Comparison of ENCODE assay signal across 34 cellular contexts in genomic region chrX:142201113-142201512, GRCh38. TPM values are rescaled to one million over a fixed set of nuclear protein-coding genes. Genes with fewer than 3 reads are reported as not detected.
"Had no signal": no experiment of that assay in that cellular context is flagged by ENCODE, and none has a peak within 500 bp of the region (broad histone marks: within the 10 kb centered on the region; RNA-seq: fewer than 3 reads in every experiment).

No MANE protein-coding gene starts in this region.

- H3K27me3 Mint-ChIP-seq: memory B cell; naive thymus-derived CD4-positive, alpha-beta T cell; natural killer cell treated with Interleukin-12 subunit alpha and Interleukin-12 subunit beta and Interleukin-15 and Interleukin-18, amount 100 ng/mL, for 72 hours; stimulated activated naive CD8-positive, alpha-beta T cell treated with anti-CD3 and anti-CD28 coated beads, Interleukin-15, Interleukin-2, amounts not matched to agents 100 ng/mL and 50 ng/mL, for 24 hours had no signal

- H3K4me3 Mint-ChIP-seq: immature natural killer cell; memory B cell; naive thymus-derived CD4-positive, alpha-beta T cell; natural killer cell treated with Interleukin-12 subunit alpha and Interleukin-12 subunit beta and Interleukin-15 and Interleukin-18, amount 100 ng/mL, for 72 hours; stimulated activated effector memory CD8-positive, alpha-beta T cell treated with anti-CD3 and anti-CD28 coated beads, Interleukin-12 subunit alpha, Interleukin-12 subunit beta, amount 100 ng/mL, for 72 hours; stimulated activated naive CD8-positive, alpha-beta T cell treated with anti-CD3 and anti-CD28 coated beads, Interleukin-15, Interleukin-2, amounts not matched to agents 100 ng/mL and 50 ng/mL, for 24 hours had no signal

- H3K9me3 ChIP-seq: left ventricle myocardium inferior, mucosa of descending colon, ovary, prostate gland, sigmoid colon, suprapubic skin, thoracic aorta, tibial artery, upper lobe of right lung had no signal

- H3K36me3 Mint-ChIP-seq: immature natural killer cell; memory B cell; naive thymus-derived CD4-positive, alpha-beta T cell; stimulated activated effector memory CD8-positive, alpha-beta T cell treated with anti-CD3 and anti-CD28 coated beads, Interleukin-12 subunit alpha, Interleukin-12 subunit beta, amount 100 ng/mL, for 72 hours had no signal

- DNase-seq: hypothalamus; immature natural killer cell; islet precursor cell; left ventricle myocardium inferior; midbrain; mucosa of descending colon; naive thymus-derived CD4-positive, alpha-beta T cell; ovary; retina; right cardiac atrium; sigmoid colon; small intestine; spleen; stimulated activated CD4-positive, alpha-beta T cell treated with anti-CD3 and anti-CD28 coated beads, Interleukin-4, amount 100 ng/mL, for 24 hours; stimulated activated naive CD4-positive, alpha-beta T cell; tibial artery; trophoblast cell; upper lobe of right lung had no signal

- H3K27me3 ChIP-seq: ovary, sigmoid colon, spleen, suprapubic skin, tibial artery, upper lobe of right lung had no signal

- H3K27ac Mint-ChIP-seq: immature natural killer cell; memory B cell; naive thymus-derived CD4-positive, alpha-beta T cell; natural killer cell treated with Interleukin-12 subunit alpha and Interleukin-12 subunit beta and Interleukin-15 and Interleukin-18, amount 100 ng/mL, for 72 hours; stimulated activated effector memory CD8-positive, alpha-beta T cell treated with anti-CD3 and anti-CD28 coated beads, Interleukin-12 subunit alpha, Interleukin-12 subunit beta, amount 100 ng/mL, for 72 hours; stimulated activated naive CD8-positive, alpha-beta T cell treated with anti-CD3 and anti-CD28 coated beads, Interleukin-15, Interleukin-2, amounts not matched to agents 100 ng/mL and 50 ng/mL, for 24 hours had no signal

- H3K4me1 ChIP-seq: left ventricle myocardium inferior, prostate gland, sigmoid colon, spleen, suprapubic skin, tibial artery, upper lobe of right lung had no signal

- FAIRE-seq: small intestine, urothelium cell line had no signal

- H3K4me1 Mint-ChIP-seq: immature natural killer cell; memory B cell; naive thymus-derived CD4-positive, alpha-beta T cell; stimulated activated effector memory CD8-positive, alpha-beta T cell treated with anti-CD3 and anti-CD28 coated beads, Interleukin-12 subunit alpha, Interleukin-12 subunit beta, amount 100 ng/mL, for 72 hours had no signal

- H3K27ac ChIP-seq: left ventricle myocardium inferior, ovary, prostate gland, sigmoid colon, spleen, suprapubic skin, thoracic aorta, tibial artery, upper lobe of right lung had no signal

- H3K36me3 ChIP-seq: left ventricle myocardium inferior, ovary, prostate gland, sigmoid colon, spleen, suprapubic skin, thoracic aorta, tibial artery, upper lobe of right lung had no signal

- H3K4me3 ChIP-seq: left ventricle myocardium inferior, lung, mucosa of descending colon, ovary, prostate gland, sigmoid colon, spleen, suprapubic skin, thoracic aorta, tibial artery, upper lobe of right lung had no signal

- H3K9me3 Mint-ChIP-seq: memory B cell; stimulated activated naive CD8-positive, alpha-beta T cell treated with anti-CD3 and anti-CD28 coated beads, Interleukin-15, Interleukin-2, amounts not matched to agents 100 ng/mL and 50 ng/mL, for 24 hours had no signal

- ATAC-seq: mucosa of descending colon; naive thymus-derived CD4-positive, alpha-beta T cell; natural killer cell treated with Interleukin-12 subunit alpha and Interleukin-12 subunit beta and Interleukin-15 and Interleukin-18, amount 100 ng/mL, for 72 hours; right cardiac atrium; stimulated activated effector memory CD8-positive, alpha-beta T cell treated with anti-CD3 and anti-CD28 coated beads, Interleukin-12 subunit alpha, Interleukin-12 subunit beta, amount 100 ng/mL, for 72 hours; upper lobe of right lung had no signal

RNA-seq across cellular contexts. Expression of gene MAGEC2, which starts 4.0 kb away (rescaled TPM):
- total RNA-seq: kidney epithelial cell; left ventricle myocardium inferior; lower leg skin; lung; mesenteric fat pad; mucosa of descending colon; myocyte; naive thymus-derived CD4-positive, alpha-beta T cell; natural killer cell treated with Interleukin-12 subunit alpha and Interleukin-12 subunit beta and Interleukin-15 and Interleukin-18, amount 100 ng/mL, for 72 hours; omental fat pad; ovary; right cardiac atrium; sigmoid colon; spleen; subcutaneous adipose tissue; suprapubic skin; thoracic aorta; upper lobe of right lung had no signal
- polyA plus RNA-seq: immature natural killer cell; lung; naive thymus-derived CD4-positive, alpha-beta T cell; neural cell; ovary; right cardiac atrium; sigmoid colon; small intestine; spleen had no signal
